8 cellular contexts compared by ENCODE assay signal in the genomic region with DNA sequence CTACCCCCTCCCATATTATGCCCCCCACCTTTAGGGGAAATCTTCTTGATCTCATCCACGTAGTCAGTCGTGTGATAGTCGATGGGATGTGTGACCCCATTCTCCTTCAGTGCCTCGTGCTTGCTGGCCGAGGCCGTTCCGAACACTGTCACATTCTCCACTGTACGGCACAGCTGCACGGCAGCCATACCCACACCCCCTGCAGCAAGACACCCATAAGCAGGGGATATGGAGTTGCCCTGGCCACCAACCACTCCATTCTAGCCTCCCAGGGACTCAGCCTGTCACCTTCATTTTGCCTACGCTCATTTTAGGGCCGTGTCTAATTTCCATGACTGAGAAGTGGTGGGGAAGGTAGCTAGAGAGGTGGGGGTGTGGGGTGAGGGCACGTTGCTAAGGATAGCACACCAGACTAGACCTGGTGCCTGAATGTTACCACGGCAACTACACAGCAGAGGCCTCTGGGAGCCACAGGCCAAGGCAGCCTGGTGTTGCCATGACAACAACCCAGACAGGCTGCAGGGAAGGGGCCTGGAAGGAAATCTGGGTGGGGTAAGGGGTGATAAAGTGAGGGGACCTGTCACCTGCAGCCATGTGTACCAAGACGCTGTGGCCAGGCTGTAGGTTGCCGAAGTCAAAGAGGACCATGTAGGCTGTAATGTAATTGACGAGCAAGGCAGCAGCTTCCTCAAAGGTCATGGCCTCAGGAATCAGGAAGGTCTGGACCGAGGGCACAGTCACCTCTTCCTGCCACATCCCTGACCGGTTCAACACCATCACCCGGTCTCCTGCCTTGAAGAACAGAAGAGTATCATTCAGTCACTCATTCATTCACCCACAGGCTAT.
DNase-seq lines count a peak whose midpoint lies in the region.

No MANE protein-coding gene starts in this region.

- DNase-seq in AML-193 (lab: John Stamatoyannopoulos, UW) = peak; percentile 76 to 77
- peak; percentile 63 for DNase-seq in GF-D8 (lab: John Stamatoyannopoulos, UW)
- peak; percentile 31 for DNase-seq in T-helper 9 cell
- peak; percentile 16 for DNase-seq in iPS-NIHi7 (ENCODE audit: extremely low spot score)
- DNase-seq in NCI-H446 (lab: John Stamatoyannopoulos, UW) = no peak
- DNase-seq in middle frontal gyrus (ENCODE audit: extremely low spot score, low spot score) = no peak
- no peak for DNase-seq in NK-92 (lab: John Stamatoyannopoulos, UW; ENCODE audit: unreplicated experiment)
- no peak for DNase-seq in dedifferentiated amniotic fluid mesenchymal stem cell (ENCODE audit: extremely low spot score)

Comparison
In these comparisons a context has a peak if more than half of its experiments do, and no peak if none do; other contexts are left out.
1. DNase-seq: peak in AML-193 (2 of 2), GF-D8 (single experiment), T-helper 9 cell (single experiment) and iPS-NIHi7 (single experiment); none in NCI-H446 (0 of 2), middle frontal gyrus (single experiment), NK-92 (single experiment) and dedifferentiated amniotic fluid mesenchymal stem cell (single experiment).